1 cellular context compared by ENCODE assay signal in genomic region chr10:30861976-30862375, GRCh38.
TF ChIP-seq lines count a peak whose summit lies in the region.

No MANE protein-coding gene starts in this region.

TF ChIP-seq in HepG2, 621 proteins besides CTCF, POLR2A, EP300 and RAD21 (continued from another document):
- no peak for TF ChIP-seq HNF1A (IDR thresholded peaks at IDR 0.05; ENCODE audit: low read depth)
- no peak for TF ChIP-seq HNF1A (CRISPR knock-in tag; IDR thresholded peaks at IDR 0.05; ENCODE audit: borderline replicate concordance)
- TF ChIP-seq ZNF687 (CRISPR knock-in tag; IDR thresholded peaks at IDR 0.05), result no peak
- no peak for TF ChIP-seq ZNF543 (CRISPR knock-in tag; IDR thresholded peaks at IDR 0.05)
- TF ChIP-seq HHEX (CRISPR knock-in tag; IDR thresholded peaks at IDR 0.05), result no peak
